Comparison of ENCODE assay signal across 1 cellular context in the genomic region with DNA sequence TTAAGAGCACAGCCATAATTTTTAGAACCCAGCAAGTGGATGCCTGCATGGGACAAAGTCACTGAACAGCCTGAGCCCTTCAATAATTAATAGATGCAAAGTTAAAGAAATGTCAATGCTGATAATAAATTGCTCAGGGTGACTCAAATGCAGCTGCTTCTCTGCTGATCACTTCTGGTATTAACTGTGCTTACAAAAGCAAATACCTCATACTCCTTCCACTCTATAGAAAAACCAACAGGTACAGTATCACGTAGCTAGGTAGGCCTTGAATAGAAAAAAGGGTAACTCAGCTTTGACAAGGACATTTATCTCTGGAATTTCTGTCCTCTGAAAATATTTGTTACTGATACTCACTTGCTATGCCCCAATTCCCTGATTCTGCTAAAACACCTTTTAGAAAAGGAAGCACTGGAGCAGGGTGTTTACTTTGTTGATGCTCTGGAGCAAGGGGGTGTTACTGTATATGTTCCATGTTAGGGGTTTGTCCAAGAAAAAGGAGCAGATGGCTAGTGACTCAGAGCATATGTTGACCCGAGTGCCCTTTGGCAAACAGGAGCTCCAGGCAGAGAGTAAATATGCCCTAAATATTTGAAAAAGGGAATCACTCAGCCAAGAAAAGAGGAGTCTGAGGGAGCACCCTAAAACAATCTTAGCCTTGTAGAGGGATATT.
TF ChIP-seq lines count a peak whose summit lies in the region.

No MANE protein-coding gene starts in this region.

TF ChIP-seq in HepG2, 621 proteins besides CTCF, POLR2A, EP300 and RAD21 (continued from another document and continues in another):
- TF ChIP-seq, protein P1, sequence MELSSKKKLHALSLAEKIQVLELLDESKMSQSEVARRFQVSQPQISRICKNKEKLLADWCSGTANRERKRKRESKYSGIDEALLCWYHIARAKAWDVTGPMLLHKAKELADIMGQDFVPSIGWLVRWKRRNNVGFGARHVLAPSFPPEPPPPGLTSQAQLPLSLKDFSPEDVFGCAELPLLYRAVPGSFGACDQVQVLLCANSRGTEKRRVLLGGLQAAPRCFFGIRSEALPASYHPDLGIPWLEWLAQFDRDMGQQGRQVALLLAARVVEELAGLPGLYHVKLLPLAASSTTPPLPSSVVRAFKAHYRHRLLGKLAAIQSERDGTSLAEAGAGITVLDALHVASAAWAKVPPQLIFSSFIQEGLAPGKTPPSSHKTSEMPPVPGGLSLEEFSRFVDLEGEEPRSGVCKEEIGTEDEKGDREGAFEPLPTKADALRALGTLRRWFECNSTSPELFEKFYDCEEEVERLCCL (CRISPR knock-in tag; IDR thresholded peaks at IDR 0.05; ENCODE audit: borderline replicate concordance) = no peak
- TF ChIP-seq TCF7 (IDR thresholded peaks at IDR 0.05; ENCODE audit: low read depth) = 0 out of 2 replicates have a peak, but pooled peaks have one; percentile 14
- TF ChIP-seq AHR (CRISPR knock-in tag; IDR thresholded peaks at IDR 0.05) = no peak
- TF ChIP-seq SMARCE1 (IDR thresholded peaks at IDR 0.05; ENCODE audit: borderline replicate concordance) = 0 out of 2 replicates have a peak, but pooled peaks have one; percentile 34
- no peak for TF ChIP-seq ZNF468 (CRISPR knock-in tag; IDR thresholded peaks at IDR 0.05)
- no peak for TF ChIP-seq ZMYM2 (CRISPR knock-in tag; IDR thresholded peaks at IDR 0.05)
- TF ChIP-seq, protein P2, sequence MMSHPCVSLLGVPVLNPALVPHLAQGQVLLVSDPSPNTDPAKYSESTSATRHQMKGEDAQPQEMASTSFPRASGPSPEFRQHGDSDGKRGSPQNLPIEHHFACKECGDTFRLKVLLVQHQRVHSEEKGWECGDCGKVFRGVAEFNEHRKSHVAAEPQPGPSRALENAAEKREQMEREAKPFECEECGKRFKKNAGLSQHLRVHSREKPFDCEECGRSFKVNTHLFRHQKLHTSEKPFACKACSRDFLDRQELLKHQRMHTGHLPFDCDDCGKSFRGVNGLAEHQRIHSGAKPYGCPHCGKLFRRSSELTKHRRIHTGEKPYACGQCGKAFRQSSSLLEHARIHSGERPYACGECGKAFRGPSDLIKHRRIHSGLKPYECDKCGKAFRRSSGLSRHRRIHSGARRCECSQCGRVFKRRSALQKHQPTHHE (CRISPR knock-in tag; IDR thresholded peaks at IDR 0.05; ENCODE audit: borderline replicate concordance) = no peak
- TF ChIP-seq JARID2 (CRISPR knock-in tag; IDR thresholded peaks at IDR 0.05; ENCODE audit: insufficient replicate concordance) = no peak
- TF ChIP-seq MAFK (conservative IDR thresholded peaks at IDR 0.05 in 1 of 2, IDR thresholded peaks at IDR 0.05 in 1 of 2; ENCODE audit: low read length in 2 of 2) = 0 out of 4 replicates have a peak, but pooled peaks of 1 of the 2 experiments have one; percentile 0
- 0 out of 2 replicates have a peak, but pooled peaks have one; percentile 30 for TF ChIP-seq KMT2B (CRISPR knock-in tag; IDR thresholded peaks at IDR 0.05)
- TF ChIP-seq, protein P3, sequence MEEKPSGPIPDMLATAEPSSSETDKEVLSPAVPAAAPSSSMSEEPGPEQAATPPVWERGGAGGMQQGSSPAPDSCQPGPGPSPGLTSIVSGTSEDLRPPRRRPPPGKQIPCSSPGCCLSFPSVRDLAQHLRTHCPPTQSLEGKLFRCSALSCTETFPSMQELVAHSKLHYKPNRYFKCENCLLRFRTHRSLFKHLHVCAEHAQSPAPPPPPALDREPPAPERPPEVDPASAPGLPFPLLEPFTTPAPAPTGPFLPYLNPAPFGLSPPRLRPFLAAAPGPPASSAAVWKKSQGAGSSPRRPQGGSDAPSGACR (CRISPR knock-in tag; IDR thresholded peaks at IDR 0.05) = no peak
- no peak for TF ChIP-seq ZNF703 (CRISPR knock-in tag; IDR thresholded peaks at IDR 0.05; ENCODE audit: borderline replicate concordance)
- TF ChIP-seq SYNCRIP (IDR thresholded peaks at IDR 0.05; ENCODE audit: insufficient read depth, low read depth, low read length) = no peak
- TF ChIP-seq ZNF652 (CRISPR knock-in tag; IDR thresholded peaks at IDR 0.05; ENCODE audit: borderline replicate concordance, low read depth) = peak; percentile 43; the same call in 1 of the 2 replicates
- TF ChIP-seq ZMAT3 (CRISPR knock-in tag; conservative IDR thresholded peaks at IDR 0.05) = 0 out of 2 replicates have a peak, but pooled peaks have one; percentile 64
- TF ChIP-seq, protein P4, sequence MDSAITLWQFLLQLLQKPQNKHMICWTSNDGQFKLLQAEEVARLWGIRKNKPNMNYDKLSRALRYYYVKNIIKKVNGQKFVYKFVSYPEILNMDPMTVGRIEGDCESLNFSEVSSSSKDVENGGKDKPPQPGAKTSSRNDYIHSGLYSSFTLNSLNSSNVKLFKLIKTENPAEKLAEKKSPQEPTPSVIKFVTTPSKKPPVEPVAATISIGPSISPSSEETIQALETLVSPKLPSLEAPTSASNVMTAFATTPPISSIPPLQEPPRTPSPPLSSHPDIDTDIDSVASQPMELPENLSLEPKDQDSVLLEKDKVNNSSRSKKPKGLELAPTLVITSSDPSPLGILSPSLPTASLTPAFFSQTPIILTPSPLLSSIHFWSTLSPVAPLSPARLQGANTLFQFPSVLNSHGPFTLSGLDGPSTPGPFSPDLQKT (CRISPR knock-in tag; IDR thresholded peaks at IDR 0.05; ENCODE audit: borderline replicate concordance) = no peak
- peak; percentile 87 for TF ChIP-seq FOSL1 (CRISPR knock-in tag; IDR thresholded peaks at IDR 0.05; ENCODE audit: borderline replicate concordance)
- TF ChIP-seq ZNF333 (CRISPR knock-in tag; IDR thresholded peaks at IDR 0.05; ENCODE audit: borderline replicate concordance) = no peak
- TF ChIP-seq, protein P5, sequence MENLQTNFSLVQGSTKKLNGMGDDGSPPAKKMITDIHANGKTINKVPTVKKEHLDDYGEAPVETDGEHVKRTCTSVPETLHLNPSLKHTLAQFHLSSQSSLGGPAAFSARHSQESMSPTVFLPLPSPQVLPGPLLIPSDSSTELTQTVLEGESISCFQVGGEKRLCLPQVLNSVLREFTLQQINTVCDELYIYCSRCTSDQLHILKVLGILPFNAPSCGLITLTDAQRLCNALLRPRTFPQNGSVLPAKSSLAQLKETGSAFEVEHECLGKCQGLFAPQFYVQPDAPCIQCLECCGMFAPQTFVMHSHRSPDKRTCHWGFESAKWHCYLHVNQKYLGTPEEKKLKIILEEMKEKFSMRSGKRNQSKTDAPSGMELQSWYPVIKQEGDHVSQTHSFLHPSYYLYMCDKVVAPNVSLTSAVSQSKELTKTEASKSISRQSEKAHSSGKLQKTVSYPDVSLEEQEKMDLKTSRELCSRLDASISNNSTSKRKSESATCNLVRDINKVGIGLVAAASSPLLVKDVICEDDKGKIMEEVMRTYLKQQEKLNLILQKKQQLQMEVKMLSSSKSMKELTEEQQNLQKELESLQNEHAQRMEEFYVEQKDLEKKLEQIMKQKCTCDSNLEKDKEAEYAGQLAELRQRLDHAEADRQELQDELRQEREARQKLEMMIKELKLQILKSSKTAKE (CRISPR knock-in tag; IDR thresholded peaks at IDR 0.05; ENCODE audit: borderline replicate concordance) = 0 out of 2 replicates have a peak, but pooled peaks have one; percentile 40
- peak; percentile 44 for TF ChIP-seq TEAD3 (CRISPR knock-in tag; optimal IDR thresholded peaks at IDR 0.05; ENCODE audit: borderline replicate concordance)
- TF ChIP-seq PHF21A (CRISPR knock-in tag; IDR thresholded peaks at IDR 0.05) = 0 out of 2 replicates have a peak, but pooled peaks have one; percentile 73
- TF ChIP-seq HDAC1 (CRISPR knock-in tag; IDR thresholded peaks at IDR 0.05) = peak; percentile 64
- no peak for TF ChIP-seq HMGA1 (CRISPR knock-in tag; conservative IDR thresholded peaks at IDR 0.05)
- TF ChIP-seq FOXO1 (CRISPR knock-in tag; IDR thresholded peaks at IDR 0.05) = peak; percentile 70; the same call in 1 of the 2 replicates
- peak; percentile 38 for TF ChIP-seq ZFP36 (IDR thresholded peaks at IDR 0.05; ENCODE audit: borderline replicate concordance, low read depth, low read length, partially characterized antibody)
- TF ChIP-seq GFI1 (CRISPR knock-in tag; IDR thresholded peaks at IDR 0.05; ENCODE audit: borderline replicate concordance) = peak; percentile 86
- peak; percentile 79 for TF ChIP-seq BCL6 (CRISPR knock-in tag; IDR thresholded peaks at IDR 0.05)
- TF ChIP-seq ZNF230 (CRISPR knock-in tag; IDR thresholded peaks at IDR 0.05) = no peak
- TF ChIP-seq PITX1 (CRISPR knock-in tag; IDR thresholded peaks at IDR 0.05) = no peak
- no peak for TF ChIP-seq KDM4B (CRISPR knock-in tag; IDR thresholded peaks at IDR 0.05)
- no peak for TF ChIP-seq MAFG (CRISPR knock-in tag; IDR thresholded peaks at IDR 0.05)
- TF ChIP-seq JUND (CRISPR knock-in tag; IDR thresholded peaks at IDR 0.05) = peak; percentile 83; the same call in 1 of the 2 replicates
- TF ChIP-seq PRMT3 (CRISPR knock-in tag; IDR thresholded peaks at IDR 0.05; ENCODE audit: borderline replicate concordance, low read depth) = no peak
- TF ChIP-seq, protein P6, sequence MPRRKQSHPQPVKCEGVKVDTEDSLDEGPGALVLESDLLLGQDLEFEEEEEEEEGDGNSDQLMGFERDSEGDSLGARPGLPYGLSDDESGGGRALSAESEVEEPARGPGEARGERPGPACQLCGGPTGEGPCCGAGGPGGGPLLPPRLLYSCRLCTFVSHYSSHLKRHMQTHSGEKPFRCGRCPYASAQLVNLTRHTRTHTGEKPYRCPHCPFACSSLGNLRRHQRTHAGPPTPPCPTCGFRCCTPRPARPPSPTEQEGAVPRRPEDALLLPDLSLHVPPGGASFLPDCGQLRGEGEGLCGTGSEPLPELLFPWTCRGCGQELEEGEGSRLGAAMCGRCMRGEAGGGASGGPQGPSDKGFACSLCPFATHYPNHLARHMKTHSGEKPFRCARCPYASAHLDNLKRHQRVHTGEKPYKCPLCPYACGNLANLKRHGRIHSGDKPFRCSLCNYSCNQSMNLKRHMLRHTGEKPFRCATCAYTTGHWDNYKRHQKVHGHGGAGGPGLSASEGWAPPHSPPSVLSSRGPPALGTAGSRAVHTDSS (CRISPR knock-in tag; conservative IDR thresholded peaks at IDR 0.05) = no peak
- TF ChIP-seq SALL1 (CRISPR knock-in tag; IDR thresholded peaks at IDR 0.05) = peak; percentile 61; the same call in 1 of the 2 replicates
- TF ChIP-seq ZSCAN20 (CRISPR knock-in tag; IDR thresholded peaks at IDR 0.05; ENCODE audit: borderline replicate concordance) = no peak
- TF ChIP-seq, protein P7, sequence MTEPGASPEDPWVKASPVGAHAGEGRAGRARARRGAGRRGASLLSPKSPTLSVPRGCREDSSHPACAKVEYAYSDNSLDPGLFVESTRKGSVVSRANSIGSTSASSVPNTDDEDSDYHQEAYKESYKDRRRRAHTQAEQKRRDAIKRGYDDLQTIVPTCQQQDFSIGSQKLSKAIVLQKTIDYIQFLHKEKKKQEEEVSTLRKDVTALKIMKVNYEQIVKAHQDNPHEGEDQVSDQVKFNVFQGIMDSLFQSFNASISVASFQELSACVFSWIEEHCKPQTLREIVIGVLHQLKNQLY (CRISPR knock-in tag; IDR thresholded peaks at IDR 0.05) = peak; percentile 37; the same call in 1 of the 2 replicates
- TF ChIP-seq TBX2 (CRISPR knock-in tag; IDR thresholded peaks at IDR 0.05; ENCODE audit: borderline replicate concordance) = peak; percentile 87
- TF ChIP-seq NFE2 (CRISPR knock-in tag; IDR thresholded peaks at IDR 0.05) = no peak
- no peak for TF ChIP-seq NR2C2 (CRISPR knock-in tag; IDR thresholded peaks at IDR 0.05; ENCODE audit: borderline replicate concordance)
- TF ChIP-seq, protein P8, sequence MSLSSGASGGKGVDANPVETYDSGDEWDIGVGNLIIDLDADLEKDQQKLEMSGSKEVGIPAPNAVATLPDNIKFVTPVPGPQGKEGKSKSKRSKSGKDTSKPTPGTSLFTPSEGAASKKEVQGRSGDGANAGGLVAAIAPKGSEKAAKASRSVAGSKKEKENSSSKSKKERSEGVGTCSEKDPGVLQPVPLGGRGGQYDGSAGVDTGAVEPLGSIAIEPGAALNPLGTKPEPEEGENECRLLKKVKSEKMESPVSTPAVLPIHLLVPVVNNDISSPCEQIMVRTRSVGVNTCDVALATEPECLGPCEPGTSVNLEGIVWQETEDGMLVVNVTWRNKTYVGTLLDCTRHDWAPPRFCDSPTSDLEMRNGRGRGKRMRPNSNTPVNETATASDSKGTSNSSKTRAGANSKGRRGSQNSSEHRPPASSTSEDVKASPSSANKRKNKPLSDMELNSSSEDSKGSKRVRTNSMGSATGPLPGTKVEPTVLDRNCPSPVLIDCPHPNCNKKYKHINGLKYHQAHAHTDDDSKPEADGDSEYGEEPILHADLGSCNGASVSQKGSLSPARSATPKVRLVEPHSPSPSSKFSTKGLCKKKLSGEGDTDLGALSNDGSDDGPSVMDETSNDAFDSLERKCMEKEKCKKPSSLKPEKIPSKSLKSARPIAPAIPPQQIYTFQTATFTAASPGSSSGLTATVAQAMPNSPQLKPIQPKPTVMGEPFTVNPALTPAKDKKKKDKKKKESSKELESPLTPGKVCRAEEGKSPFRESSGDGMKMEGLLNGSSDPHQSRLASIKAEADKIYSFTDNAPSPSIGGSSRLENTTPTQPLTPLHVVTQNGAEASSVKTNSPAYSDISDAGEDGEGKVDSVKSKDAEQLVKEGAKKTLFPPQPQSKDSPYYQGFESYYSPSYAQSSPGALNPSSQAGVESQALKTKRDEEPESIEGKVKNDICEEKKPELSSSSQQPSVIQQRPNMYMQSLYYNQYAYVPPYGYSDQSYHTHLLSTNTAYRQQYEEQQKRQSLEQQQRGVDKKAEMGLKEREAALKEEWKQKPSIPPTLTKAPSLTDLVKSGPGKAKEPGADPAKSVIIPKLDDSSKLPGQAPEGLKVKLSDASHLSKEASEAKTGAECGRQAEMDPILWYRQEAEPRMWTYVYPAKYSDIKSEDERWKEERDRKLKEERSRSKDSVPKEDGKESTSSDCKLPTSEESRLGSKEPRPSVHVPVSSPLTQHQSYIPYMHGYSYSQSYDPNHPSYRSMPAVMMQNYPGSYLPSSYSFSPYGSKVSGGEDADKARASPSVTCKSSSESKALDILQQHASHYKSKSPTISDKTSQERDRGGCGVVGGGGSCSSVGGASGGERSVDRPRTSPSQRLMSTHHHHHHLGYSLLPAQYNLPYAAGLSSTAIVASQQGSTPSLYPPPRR (CRISPR knock-in tag; IDR thresholded peaks at IDR 0.05; ENCODE audit: borderline replicate concordance) = peak; percentile 48; the same call in 1 of the 2 replicates
- TF ChIP-seq, protein P9, sequence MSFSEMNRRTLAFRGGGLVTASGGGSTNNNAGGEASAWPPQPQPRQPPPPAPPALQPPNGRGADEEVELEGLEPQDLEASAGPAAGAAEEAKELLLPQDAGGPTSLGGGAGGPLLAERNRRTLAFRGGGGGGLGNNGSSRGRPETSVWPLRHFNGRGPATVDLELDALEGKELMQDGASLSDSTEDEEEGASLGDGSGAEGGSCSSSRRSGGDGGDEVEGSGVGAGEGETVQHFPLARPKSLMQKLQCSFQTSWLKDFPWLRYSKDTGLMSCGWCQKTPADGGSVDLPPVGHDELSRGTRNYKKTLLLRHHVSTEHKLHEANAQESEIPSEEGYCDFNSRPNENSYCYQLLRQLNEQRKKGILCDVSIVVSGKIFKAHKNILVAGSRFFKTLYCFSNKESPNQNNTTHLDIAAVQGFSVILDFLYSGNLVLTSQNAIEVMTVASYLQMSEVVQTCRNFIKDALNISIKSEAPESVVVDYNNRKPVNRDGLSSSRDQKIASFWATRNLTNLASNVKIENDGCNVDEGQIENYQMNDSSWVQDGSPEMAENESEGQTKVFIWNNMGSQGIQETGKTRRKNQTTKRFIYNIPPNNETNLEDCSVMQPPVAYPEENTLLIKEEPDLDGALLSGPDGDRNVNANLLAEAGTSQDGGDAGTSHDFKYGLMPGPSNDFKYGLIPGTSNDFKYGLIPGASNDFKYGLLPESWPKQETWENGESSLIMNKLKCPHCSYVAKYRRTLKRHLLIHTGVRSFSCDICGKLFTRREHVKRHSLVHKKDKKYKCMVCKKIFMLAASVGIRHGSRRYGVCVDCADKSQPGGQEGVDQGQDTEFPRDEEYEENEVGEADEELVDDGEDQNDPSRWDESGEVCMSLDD (CRISPR knock-in tag; IDR thresholded peaks at IDR 0.05; ENCODE audit: borderline replicate concordance) = peak; percentile 88; the same call in 1 of the 2 replicates
- no peak for TF ChIP-seq MAZ (IDR thresholded peaks at IDR 0.05; ENCODE audit: borderline replicate concordance, low read depth, low read length)
- no peak for TF ChIP-seq MAZ (CRISPR knock-in tag; IDR thresholded peaks at IDR 0.05; ENCODE audit: low read depth)
- 0 out of 2 replicates have a peak, but pooled peaks have one; percentile 17 for TF ChIP-seq SMARCC2 (IDR thresholded peaks at IDR 0.05)
